In genomic region chr19:39704181-39705044, GRCh38 we compare ENCODE assay signal across 14 cellular contexts.
DNase-seq lines count a peak whose midpoint lies in the region; ATAC-seq and TF ChIP-seq lines count a peak whose summit lies in the region.
"Had no signal": no experiment of that assay in that cellular context is flagged by ENCODE, and none has a peak within 500 bp of the region (broad histone marks: within the 10 kb centered on the region; RNA-seq: fewer than 3 reads in every experiment).

TSS of gene LGALS14 (plus strand) at chr19:39704481. CDS start at chr19:39704529, 48 bp downstream.

- H3K4me3 ChIP-seq in MM.1S (ENCODE audit: low read length) = no peak within 1 kb of the TSS
- H3K4me3 ChIP-seq: lower lobe of right lung had no signal

- H3K4me1 Mint-ChIP-seq in activated T-cell treated with anti-CD3 and anti-CD28 coated beads, Interleukin-2, amount 50 U/mL, for 24 hours (ENCODE audit: low read depth) = peaks cover 38% of the 10 kb centered on the region
- no peaks in the 10 kb centered on the region for H3K4me1 Mint-ChIP-seq in stimulated activated memory B cell treated with anti-CD40 and anti-IgM and Interleukin-4, amounts not matched to agents 10 μg/mL and 1 μg/mL and 100 μg/mL, for 72 hours
- peaks cover 5% of the 10 kb centered on the region for H3K4me1 Mint-ChIP-seq in nephron progenitor cell

- peaks cover 29% of the 10 kb centered on the region for H3K4me1 ChIP-seq in MM.1S (ENCODE audit: low read length)
- H3K4me1 ChIP-seq: lower lobe of right lung had no signal

- 0 out of 2 replicates have a peak within 1 kb of the TSS, but pooled peaks have one; percentile 17 for H2AFZ ChIP-seq in MM.1S (ENCODE audit: low read length)

- no peaks in the 10 kb centered on the region for H3K9me3 ChIP-seq in MM.1S (replicated peaks; ENCODE audit: insufficient read depth, low read length)
- H3K9me3 ChIP-seq: lower lobe of right lung had no signal

- no peaks in the 10 kb centered on the region for H3K36me3 ChIP-seq in MM.1S (replicated peaks; ENCODE audit: insufficient read depth, low read length)
- H3K36me3 ChIP-seq: lower lobe of right lung had no signal

- H3K27ac Mint-ChIP-seq in activated T-cell treated with anti-CD3 and anti-CD28 coated beads, Interleukin-2, amount 50 U/mL, for 24 hours = peak within 1 kb of the TSS; percentile 81
- H3K27ac Mint-ChIP-seq in stimulated activated memory B cell treated with anti-CD40 and anti-IgM and Interleukin-4, amounts not matched to agents 10 μg/mL and 1 μg/mL and 100 μg/mL, for 72 hours = no peak within 1 kb of the TSS
- no peak within 1 kb of the TSS for H3K27ac Mint-ChIP-seq in nephron progenitor cell

- no peaks in the 10 kb centered on the region for H3K79me2 ChIP-seq in MM.1S (ENCODE audit: low read length)

- no peak for TF ChIP-seq CTCF in MM.1S (IDR thresholded peaks at IDR 0.05; ENCODE audit: low read length)
- TF ChIP-seq CTCF in nephron progenitor cell (IDR thresholded peaks at IDR 0.05) = no peak

- no peaks in the 10 kb centered on the region for H4K20me1 ChIP-seq in MM.1S (ENCODE audit: insufficient read depth, low read length)

- H3K9me2 ChIP-seq in MM.1S (replicated peaks; ENCODE audit: insufficient read depth, low read length) = no peaks in the 10 kb centered on the region

- H3K9me3 Mint-ChIP-seq in activated T-cell treated with anti-CD3 and anti-CD28 coated beads, Interleukin-2, amount 50 U/mL, for 24 hours = no peaks in the 10 kb centered on the region
- H3K9me3 Mint-ChIP-seq in stimulated activated memory B cell treated with anti-CD40 and anti-IgM and Interleukin-4, amounts not matched to agents 10 μg/mL and 1 μg/mL and 100 μg/mL, for 72 hours = no peaks in the 10 kb centered on the region
- H3K9me3 Mint-ChIP-seq in nephron progenitor cell = no peaks in the 10 kb centered on the region

- H3K4me2 ChIP-seq in MM.1S (ENCODE audit: low read depth, low read length) = peak within 1 kb of the TSS; percentile 2; the same call in 1 of the 2 replicates

- no peaks in the 10 kb centered on the region for H3K27me3 ChIP-seq in MM.1S (replicated peaks; ENCODE audit: insufficient read depth, low read length)

- H3K4me3 Mint-ChIP-seq in activated T-cell treated with anti-CD3 and anti-CD28 coated beads, Interleukin-2, amount 50 U/mL, for 24 hours = no peak within 1 kb of the TSS
- no peak within 1 kb of the TSS for H3K4me3 Mint-ChIP-seq in stimulated activated memory B cell treated with anti-CD40 and anti-IgM and Interleukin-4, amounts not matched to agents 10 μg/mL and 1 μg/mL and 100 μg/mL, for 72 hours
- H3K4me3 Mint-ChIP-seq in nephron progenitor cell = no peak within 1 kb of the TSS

- H3K27me3 Mint-ChIP-seq in activated T-cell treated with anti-CD3 and anti-CD28 coated beads, Interleukin-2, amount 50 U/mL, for 24 hours = peaks cover 13% of the 10 kb centered on the region
- H3K27me3 Mint-ChIP-seq in stimulated activated memory B cell treated with anti-CD40 and anti-IgM and Interleukin-4, amounts not matched to agents 10 μg/mL and 1 μg/mL and 100 μg/mL, for 72 hours = peaks cover 34% of the 10 kb centered on the region
- peaks cover 26% of the 10 kb centered on the region for H3K27me3 Mint-ChIP-seq in nephron progenitor cell (ENCODE audit: low read depth, poor library complexity)

- H3F3A ChIP-seq in MM.1S (ENCODE audit: insufficient read depth, low read length) = peaks cover 12% of the 10 kb centered on the region

- no peak within 1 kb of the TSS for H3K9ac ChIP-seq in MM.1S (ENCODE audit: low read length)

- ATAC-seq in stimulated activated memory B cell treated with anti-CD40 and anti-IgM and Interleukin-4, amounts not matched to agents 10 μg/mL and 1 μg/mL and 100 μg/mL, for 72 hours = peak; percentile 54
- ATAC-seq: lower lobe of right lung had no signal

- DNase-seq in activated T-cell treated with anti-CD3 and anti-CD28 coated beads, Interleukin-2, amount 50 U/mL, for 24 hours = peak; percentile 41
- DNase-seq in activated T-cell treated with anti-CD3 and anti-CD28 coated beads, Interleukin-2, amount 50 U/mL, for 1 hour = no peak
- peak; percentile 47 for DNase-seq in MM.1S
- peak; percentile 43 to 52 for DNase-seq in activated T-cell treated with anti-CD3 and anti-CD28 coated beads, Interleukin-2, amount 50 U/mL, for 48 hours
- DNase-seq in kidney glomerular epithelial cell (lab: John Stamatoyannopoulos, UW) = no peak
- DNase-seq in activated gamma-delta T cell (lab: John Stamatoyannopoulos, UW) = no peak
- no peak for DNase-seq in nephron progenitor cell
- DNase-seq: caudate nucleus, KBM-7, lower lobe of right lung, nucleus accumbens, small intestine had no signal

- H3K36me3 Mint-ChIP-seq in activated T-cell treated with anti-CD3 and anti-CD28 coated beads, Interleukin-2, amount 50 U/mL, for 24 hours (ENCODE audit: low read depth) = no peaks in the 10 kb centered on the region
- H3K36me3 Mint-ChIP-seq in stimulated activated memory B cell treated with anti-CD40 and anti-IgM and Interleukin-4, amounts not matched to agents 10 μg/mL and 1 μg/mL and 100 μg/mL, for 72 hours = no peaks in the 10 kb centered on the region
- H3K36me3 Mint-ChIP-seq in nephron progenitor cell (ENCODE audit: low read depth) = no peaks in the 10 kb centered on the region

- H3K27ac ChIP-seq in MM.1S (ENCODE audit: low read length) = peak within 1 kb of the TSS; percentile 25; the same call in 1 of the 2 replicates
- H3K27ac ChIP-seq: epithelial cell of prostate, lower lobe of right lung had no signal

Comparison
In these comparisons a context has a peak if more than half of its experiments do, and no peak if none do; other contexts are left out.
1. DNase-seq: peak in activated T-cell treated with anti-CD3 and anti-CD28 coated beads, Interleukin-2, amount 50 U/mL, for 24 hours (single experiment), MM.1S (single experiment) and activated T-cell treated with anti-CD3 and anti-CD28 coated beads, Interleukin-2, amount 50 U/mL, for 48 hours (2 of 2); none in activated T-cell treated with anti-CD3 and anti-CD28 coated beads, Interleukin-2, amount 50 U/mL, for 1 hour (single experiment), kidney glomerular epithelial cell (single experiment), activated gamma-delta T cell (single experiment) and nephron progenitor cell (single experiment).